30 cellular contexts compared by ENCODE assay signal in the genomic region with DNA sequence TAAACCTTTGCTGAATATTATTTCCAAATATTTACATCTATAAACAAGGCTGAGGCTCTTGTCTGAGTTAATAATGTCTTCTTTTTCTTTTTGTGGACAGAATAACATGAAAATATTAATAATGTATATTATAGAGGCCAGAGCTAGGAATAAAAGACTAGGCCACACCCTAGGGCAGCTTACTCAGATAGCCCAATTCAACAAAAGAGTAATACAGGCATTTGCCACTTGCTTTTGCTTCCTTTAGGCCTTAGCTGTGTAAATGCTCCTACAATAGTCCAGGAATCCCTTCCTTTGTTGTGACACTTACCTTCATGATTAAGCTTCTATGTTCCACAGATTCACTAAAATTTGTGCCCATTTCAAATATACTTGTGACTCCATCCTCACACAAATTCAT. TPM values are rescaled to one million over a fixed set of nuclear protein-coding genes. Genes with fewer than 3 reads are reported as not detected.
"Had no signal": no experiment of that assay in that cellular context is flagged by ENCODE, and none has a peak within 500 bp of the region (broad histone marks: within the 10 kb centered on the region; RNA-seq: fewer than 3 reads in every experiment).

No MANE protein-coding gene starts in this region.

- H3K4me1 ChIP-seq: SJCRH30 had no signal

- H3K9ac ChIP-seq: SK-N-SH had no signal

- ATAC-seq: activated CD8-positive, alpha-beta T cell treated with anti-CD3 and anti-CD28 coated beads for 36 hours had no signal

- H3K4me2 ChIP-seq: SK-N-SH had no signal

- H3K27me3 ChIP-seq: MG63, SJCRH30 had no signal

- H3K4me3 ChIP-seq: MG63, PC-9, SJCRH30 had no signal

- H3K9me2 ChIP-seq: SK-N-SH had no signal

- H3K27ac ChIP-seq: PC-9, SJCRH30 had no signal

- H3K36me3 ChIP-seq: MG63, SJCRH30 had no signal

- H2AFZ ChIP-seq: PC-9 had no signal

- FAIRE-seq: TTC549 had no signal

- DNase-seq: activated CD4-positive, alpha-beta T cell treated with anti-CD3 and anti-CD28 coated beads, Interleukin-2, amount 10 ng/mL, durations not matched to agents 24 days and 14 days; activated CD4-positive, alpha-beta T cell treated with anti-CD3 and anti-CD28 coated beads, Interleukin-2, amount 50 U/mL, for 4 hours; activated CD8-positive, alpha-beta T cell treated with anti-CD3 and anti-CD28 coated beads for 36 hours; activated effector memory CD4-positive, alpha-beta T cell treated with anti-CD3 and anti-CD28 coated beads, Interleukin-2, amount 50 U/mL, for 16 hours; activated naive CD4-positive, alpha-beta T cell; activated naive CD4-positive, alpha-beta T cell treated with anti-CD3 and anti-CD28 coated beads, Interleukin-2, amount 50 U/mL, for 16 hours; activated naive CD8-positive, alpha-beta T cell treated with anti-CD3 and anti-CD28 coated beads for 36 hours; activated T-cell treated with anti-CD3 and anti-CD28 coated beads, Interleukin-2, amount 50 U/mL, for 1 hour; activated T-cell treated with anti-CD3 and anti-CD28 coated beads, Interleukin-2, amount 50 U/mL, for 72 hours; amniotic stem cell; aorta; caudate nucleus; cerebellar nuclear complex; Karpas-422; KBM-7; MG63; MV-4-11; NCI-H1092; NCI-H1436 treated with DMSO at 0.1 percent for 48 hours; NCI-H1694 treated with DMSO at 0.1 percent for 48 hours; NCI-H2029; NCI-H510A; NCI-H526; NCI-H748 treated with DMSO at 0.1 percent for 48 hours; NK-92 treated with Interleukin-12 subunit alpha and Interleukin-12 subunit beta, amount 100 ng/mL, for 24 hours; PC-9; Right ventricle myocardium superior; SJCRH30; SK-N-SH had no signal

RNA-seq across cellular contexts. Expression of gene IMPG2, which starts 16.5 kb away (rescaled TPM):
- polyA plus RNA-seq: aorta had no signal
